23 cellular contexts compared by ENCODE assay signal in the genomic region with DNA sequence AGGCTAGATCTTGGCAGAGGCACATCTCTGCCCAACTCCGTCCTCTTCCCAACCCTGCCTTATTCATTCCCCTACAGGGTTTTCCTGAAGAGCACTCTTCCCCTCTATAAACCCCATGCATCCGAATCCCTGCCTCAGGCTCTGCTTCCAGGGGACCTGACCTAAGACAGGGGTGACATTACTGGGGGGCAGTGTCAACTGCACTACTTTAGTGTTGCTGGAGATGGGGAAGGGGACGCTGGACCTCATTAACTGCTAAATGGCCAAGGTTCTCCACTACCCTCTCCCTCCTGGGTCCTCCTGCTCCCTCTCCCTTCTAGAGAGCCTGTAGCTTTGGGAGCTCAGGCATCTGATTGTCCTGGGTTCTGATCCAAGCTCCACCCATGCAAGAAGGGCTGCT.
"Had no signal": no experiment of that assay in that cellular context is flagged by ENCODE, and none has a peak within 500 bp of the region (broad histone marks: within the 10 kb centered on the region; RNA-seq: fewer than 3 reads in every experiment).

No MANE protein-coding gene starts in this region.

- H3K4me3 ChIP-seq: coronary artery, neural progenitor cell, ovary, right lobe of liver, thoracic aorta, tibial nerve, upper lobe of right lung had no signal

- H3K27me3 ChIP-seq: neural progenitor cell, ovary, right lobe of liver, tibial nerve had no signal

- H3K9me3 ChIP-seq: ovary, right lobe of liver, thoracic aorta, tibial nerve, upper lobe of right lung had no signal

- H3K9ac ChIP-seq: neural progenitor cell had no signal

- H3K4me2 ChIP-seq: neural progenitor cell had no signal

- H3K36me3 ChIP-seq: neural progenitor cell, ovary, right lobe of liver, thoracic aorta, tibial nerve, upper lobe of right lung had no signal

- H3K4me3 Mint-ChIP-seq: effector memory CD8-positive, alpha-beta T cell; naive thymus-derived CD4-positive, alpha-beta T cell; nephron; neural progenitor cell; stimulated activated naive B cell treated with anti-CD40 and anti-IgM and Interleukin-4, amounts not matched to agents 10 μg/mL and 1 μg/mL and 100 μg/mL, for 72 hours; stimulated activated naive CD8-positive, alpha-beta T cell treated with anti-CD3 and anti-CD28 coated beads, Interleukin-15, Interleukin-2, amounts not matched to agents 100 ng/mL and 50 ng/mL, for 24 hours had no signal

- H3K36me3 Mint-ChIP-seq: naive thymus-derived CD4-positive, alpha-beta T cell; neural progenitor cell; stimulated activated naive B cell treated with anti-CD40 and anti-IgM and Interleukin-4, amounts not matched to agents 10 μg/mL and 1 μg/mL and 100 μg/mL, for 72 hours had no signal

- H3K4me1 Mint-ChIP-seq: naive thymus-derived CD4-positive, alpha-beta T cell; nephron had no signal

- ATAC-seq: effector memory CD8-positive, alpha-beta T cell; left lobe of liver; naive thymus-derived CD4-positive, alpha-beta T cell; right lobe of liver; stimulated activated naive B cell treated with anti-CD40 and anti-IgM and Interleukin-4, amounts not matched to agents 10 μg/mL and 1 μg/mL and 100 μg/mL, for 72 hours; upper lobe of right lung had no signal

- H2AFZ ChIP-seq: neural progenitor cell had no signal

- H3K4me1 ChIP-seq: right lobe of liver, upper lobe of right lung had no signal

- H3K9me3 Mint-ChIP-seq: effector memory CD8-positive, alpha-beta T cell; naive thymus-derived CD4-positive, alpha-beta T cell; nephron; neural progenitor cell; stimulated activated naive B cell treated with anti-CD40 and anti-IgM and Interleukin-4, amounts not matched to agents 10 μg/mL and 1 μg/mL and 100 μg/mL, for 72 hours; stimulated activated naive CD8-positive, alpha-beta T cell treated with anti-CD3 and anti-CD28 coated beads, Interleukin-15, Interleukin-2, amounts not matched to agents 100 ng/mL and 50 ng/mL, for 24 hours had no signal

- H3K27ac ChIP-seq: coronary artery, neural progenitor cell, ovary, right lobe of liver, thoracic aorta, tibial nerve, upper lobe of right lung had no signal

- DNase-seq: dermis blood vessel endothelial cell; effector memory CD8-positive, alpha-beta T cell; erythroblast; kidney; mesenchymal stem cell; midbrain; naive thymus-derived CD4-positive, alpha-beta T cell; nucleus accumbens; ovary; posterior cingulate gyrus; right lobe of liver; small intestine; stimulated activated CD4-positive, alpha-beta T cell treated with anti-CD3 and anti-CD28 coated beads, Interleukin-15, amount 100 ng/mL, for 24 hours; stimulated activated CD4-positive, alpha-beta T cell treated with anti-CD3 and anti-CD28 coated beads, Interleukin-2, amount 100 ng/mL, for 48 hours; stimulated activated naive B cell treated with anti-CD40 and anti-IgM and Interleukin-4, amounts not matched to agents 10 μg/mL and 1 μg/mL and 100 μg/mL, for 72 hours; upper lobe of right lung had no signal

- H3K27ac Mint-ChIP-seq: effector memory CD8-positive, alpha-beta T cell; naive thymus-derived CD4-positive, alpha-beta T cell; nephron; neural progenitor cell; stimulated activated naive B cell treated with anti-CD40 and anti-IgM and Interleukin-4, amounts not matched to agents 10 μg/mL and 1 μg/mL and 100 μg/mL, for 72 hours; stimulated activated naive CD8-positive, alpha-beta T cell treated with anti-CD3 and anti-CD28 coated beads, Interleukin-15, Interleukin-2, amounts not matched to agents 100 ng/mL and 50 ng/mL, for 24 hours had no signal
